ENCODE assay signal across 16 cellular contexts in genomic region chr1:41512701-41513387, GRCh38. TPM values are rescaled to one million over a fixed set of nuclear protein-coding genes. Genes with fewer than 3 reads are reported as not detected.
DNase-seq lines count a peak whose midpoint lies in the region; ATAC-seq and TF ChIP-seq lines count a peak whose summit lies in the region.
"Had no signal": no experiment of that assay in that cellular context is flagged by ENCODE, and none has a peak within 500 bp of the region (broad histone marks: within the 10 kb centered on the region; RNA-seq: fewer than 3 reads in every experiment).

No MANE protein-coding gene starts in this region.

- no peaks in the 10 kb centered on the region for H3K79me1 ChIP-seq in neuronal stem cell (ENCODE audit: low read depth, low read length)

- H3K4me3 ChIP-seq in right cardiac atrium (ENCODE audit: low read length) (no peak overlapping the region), heart right ventricle (no peak overlapping the region), neuronal stem cell (ENCODE audit: low read length in 2 of 2) (no peak overlapping the region)
- H3K4me3 ChIP-seq: BLaER1 had no signal

- no peak overlapping the region for H2BK120ac ChIP-seq in neuronal stem cell (ENCODE audit: low read depth, low read length)

- no peak overlapping the region for H3K4me2 ChIP-seq in neuronal stem cell (ENCODE audit: insufficient read depth, low read length, poor library complexity, severe bottlenecking)
- H3K4me2 ChIP-seq: BLaER1 had no signal

- H3K23ac ChIP-seq in neuronal stem cell (ENCODE audit: low read depth, low read length, poor library complexity) = peak overlapping the region; percentile 62

- H2BK5ac ChIP-seq in neuronal stem cell (ENCODE audit: low read length) = no peak overlapping the region

- DNase-seq in activated naive CD4-positive, alpha-beta T cell treated with anti-CD3 and anti-CD28 coated beads, Interleukin-2, amount 50 U/mL, for 72 hours (ENCODE audit: low spot score in 2 of 2) = no peak
- DNase-seq in activated naive CD4-positive, alpha-beta T cell treated with Interleukin-2 at 50 U/mL for 16 hours = no peak
- DNase-seq in right cardiac atrium = peak in 2 of 3 donors; percentile 51 to 63
- no peak for DNase-seq in heart right ventricle
- DNase-seq in neuronal stem cell (ENCODE audit: low spot score) = no peak
- no peak for DNase-seq in OCI-M2 (lab: John Stamatoyannopoulos, UW; ENCODE audit: unreplicated experiment)
- DNase-seq in T-helper 1 cell = no peak
- DNase-seq: Calu3; CD8-positive, alpha-beta T cell; DMS79 treated with DMSO at 0.1 percent for 48 hours; GF-D8; GOT3 had no signal

- H3K27me3 ChIP-seq in right cardiac atrium (ENCODE audit: control insufficient read depth, insufficient read depth) = no peaks in the 10 kb centered on the region
- H3K27me3 ChIP-seq in heart right ventricle = no peaks in the 10 kb centered on the region
- no peaks in the 10 kb centered on the region for H3K27me3 ChIP-seq in neuronal stem cell (ENCODE audit: control insufficient read depth in 3 of 3, insufficient read depth in 3 of 3, low read depth in 1 of 3, low read length in 3 of 3)
- H3K27me3 ChIP-seq: BLaER1 had no signal

- peak overlapping the region; percentile 41 for H3K18ac ChIP-seq in neuronal stem cell (ENCODE audit: low read length)

- peaks cover 0 to 5% of the 10 kb centered on the region in 2 donors for H3K36me3 Mint-ChIP-seq in activated naive CD4-positive, alpha-beta T cell treated with anti-CD3 and anti-CD28 coated beads, Interleukin-2, amount 50 U/mL, for 72 hours

- 90% methylated on average over 27 of the region's 27 CpGs for WGBS in right cardiac atrium
- WGBS in heart right ventricle, 2 donors = 92 to 95% methylated on average over 26 to 27 of the region's 27 CpGs
- WGBS in neuronal stem cell (ENCODE audit: extremely low coverage in 2 of 2, insufficient read length in 2 of 2, insufficient replicate concordance in 1 of 2), 2 donors = no CpG with 5 or more reads among the region's 27 CpGs

- intact Hi-C loops in right cardiac atrium (cut with DNase I) = no loop called here
- intact Hi-C loops in heart right ventricle (cut with DNase I) = no loop called here

- no peak for ATAC-seq in activated naive CD4-positive, alpha-beta T cell treated with anti-CD3 and anti-CD28 coated beads, Interleukin-2, amount 50 U/mL, for 72 hours
- no peak for ATAC-seq in right cardiac atrium
- no peak for ATAC-seq in heart right ventricle
- ATAC-seq: CD8-positive, alpha-beta T cell; HepG2 had no signal

- H3K36me3 ChIP-seq in heart right ventricle (peaks cover 0 to 29% (median 0%) of the 10 kb centered on the region in 9 donors), neuronal stem cell (replicated peaks in 1 of 2; ENCODE audit: control insufficient read depth in 2 of 2, insufficient read depth in 2 of 2, low read length in 2 of 2) (no peaks in the 10 kb centered on the region)

- H2AFZ ChIP-seq in neuronal stem cell (ENCODE audit: low read length) = no peak overlapping the region

- no peak overlapping the region for H2BK15ac ChIP-seq in neuronal stem cell (ENCODE audit: low read length)

- no peak overlapping the region for H3K14ac ChIP-seq in neuronal stem cell (ENCODE audit: low read length)

- peak overlapping the region; percentile 36 for H2BK12ac ChIP-seq in neuronal stem cell (ENCODE audit: low read length)

- no peak overlapping the region for H3K4ac ChIP-seq in neuronal stem cell (ENCODE audit: low read length)

- peaks cover 3% of the 10 kb centered on the region for H3K4me1 ChIP-seq in right cardiac atrium (ENCODE audit: control insufficient read depth, insufficient read depth, low read length)
- H3K4me1 ChIP-seq in heart right ventricle = peaks cover 16 to 38% (median 22%) of the 10 kb centered on the region in 9 donors
- H3K4me1 ChIP-seq in neuronal stem cell (ENCODE audit: control insufficient read depth in 2 of 2, insufficient read depth in 1 of 2, low read depth in 1 of 2, low read length in 2 of 2) = peaks cover 14% of the 10 kb centered on the region in 2 donors

- no peak overlapping the region for H4K91ac ChIP-seq in neuronal stem cell (ENCODE audit: low read depth, low read length, poor library complexity)

- H3K9ac ChIP-seq in neuronal stem cell (ENCODE audit: low read depth, low read length, poor library complexity) = peak overlapping the region; percentile 24
- H3K9ac ChIP-seq: BLaER1 had no signal

- peak overlapping the region; percentile 78 for H2AK5ac ChIP-seq in neuronal stem cell (ENCODE audit: low read depth, low read length)

- H3K27ac Mint-ChIP-seq in activated naive CD4-positive, alpha-beta T cell treated with anti-CD3 and anti-CD28 coated beads, Interleukin-2, amount 50 U/mL, for 72 hours = peak overlapping the region; percentile 30 to 50
- H3K27ac Mint-ChIP-seq: CD8-positive, alpha-beta T cell; H9 had no signal

- H3K27ac ChIP-seq in right cardiac atrium (ENCODE audit: low read length) (no peak overlapping the region), heart right ventricle (no peak overlapping the region), neuronal stem cell (replicated peaks; ENCODE audit: low read length) (no peak overlapping the region)
- H3K27ac ChIP-seq: BLaER1 had no signal

- no peaks in the 10 kb centered on the region for H3K9me3 ChIP-seq in right cardiac atrium (ENCODE audit: control insufficient read depth, low read length)
- no peaks in the 10 kb centered on the region for H3K9me3 ChIP-seq in heart right ventricle
- no peaks in the 10 kb centered on the region for H3K9me3 ChIP-seq in neuronal stem cell (replicated peaks in 1 of 2; ENCODE audit: control insufficient read depth in 2 of 2, insufficient read depth in 1 of 2, low read depth in 1 of 2, low read length in 2 of 2)
- H3K9me3 ChIP-seq: BLaER1 had no signal

- no peaks in the 10 kb centered on the region for H3K9me3 Mint-ChIP-seq in activated naive CD4-positive, alpha-beta T cell treated with anti-CD3 and anti-CD28 coated beads, Interleukin-2, amount 50 U/mL, for 72 hours
- H3K9me3 Mint-ChIP-seq: CD8-positive, alpha-beta T cell; H9 had no signal

- no peak for TF ChIP-seq CTCF in heart right ventricle (IDR thresholded peaks at IDR 0.05)

- H4K8ac ChIP-seq in neuronal stem cell (ENCODE audit: low read depth, low read length) = no peak overlapping the region

RNA-seq across cellular contexts. Expression of gene EDN2, which starts 28.4 kb away (rescaled TPM):
- total RNA-seq in activated naive CD4-positive, alpha-beta T cell treated with anti-CD3 and anti-CD28 coated beads, Interleukin-2, amount 50 U/mL, for 72 hours = not detected
- total RNA-seq in right cardiac atrium = under 1 TPM; 0.31 to 0.56 (median 0.38) TPM
- polyA plus RNA-seq in right cardiac atrium = 0.07 TPM
- total RNA-seq in heart right ventricle = 1 to 10 TPM in 3 of 10 donors, under 1 TPM in 3, not detected in 4; 0.30 to 8.5 (median 0.96) TPM
- polyA plus RNA-seq in heart right ventricle = 1 to 10 TPM in 1 of 2 donors, not detected in 1; 2.0 TPM
- 0.04 TPM for polyA plus RNA-seq in neuronal stem cell (2013, experiment 1 of 2)
- not detected for polyA plus RNA-seq in neuronal stem cell (2013, experiment 2 of 2)
- total RNA-seq: A673, HepG2 had no signal
- polyA plus RNA-seq: HepG2 had no signal

Comparison
In these comparisons a context has a peak if more than half of its experiments do, and no peak if none do; other contexts are left out.
1. DNase-seq: peak in right cardiac atrium (2 of 3); none in activated naive CD4-positive, alpha-beta T cell treated with anti-CD3 and anti-CD28 coated beads, Interleukin-2, amount 50 U/mL, for 72 hours (0 of 2), activated naive CD4-positive, alpha-beta T cell treated with Interleukin-2 at 50 U/mL for 16 hours (single experiment), heart right ventricle (0 of 2), neuronal stem cell (single experiment), OCI-M2 (single experiment) and T-helper 1 cell (0 of 5).